ENCODE assay signal across 26 cellular contexts in the genomic region with DNA sequence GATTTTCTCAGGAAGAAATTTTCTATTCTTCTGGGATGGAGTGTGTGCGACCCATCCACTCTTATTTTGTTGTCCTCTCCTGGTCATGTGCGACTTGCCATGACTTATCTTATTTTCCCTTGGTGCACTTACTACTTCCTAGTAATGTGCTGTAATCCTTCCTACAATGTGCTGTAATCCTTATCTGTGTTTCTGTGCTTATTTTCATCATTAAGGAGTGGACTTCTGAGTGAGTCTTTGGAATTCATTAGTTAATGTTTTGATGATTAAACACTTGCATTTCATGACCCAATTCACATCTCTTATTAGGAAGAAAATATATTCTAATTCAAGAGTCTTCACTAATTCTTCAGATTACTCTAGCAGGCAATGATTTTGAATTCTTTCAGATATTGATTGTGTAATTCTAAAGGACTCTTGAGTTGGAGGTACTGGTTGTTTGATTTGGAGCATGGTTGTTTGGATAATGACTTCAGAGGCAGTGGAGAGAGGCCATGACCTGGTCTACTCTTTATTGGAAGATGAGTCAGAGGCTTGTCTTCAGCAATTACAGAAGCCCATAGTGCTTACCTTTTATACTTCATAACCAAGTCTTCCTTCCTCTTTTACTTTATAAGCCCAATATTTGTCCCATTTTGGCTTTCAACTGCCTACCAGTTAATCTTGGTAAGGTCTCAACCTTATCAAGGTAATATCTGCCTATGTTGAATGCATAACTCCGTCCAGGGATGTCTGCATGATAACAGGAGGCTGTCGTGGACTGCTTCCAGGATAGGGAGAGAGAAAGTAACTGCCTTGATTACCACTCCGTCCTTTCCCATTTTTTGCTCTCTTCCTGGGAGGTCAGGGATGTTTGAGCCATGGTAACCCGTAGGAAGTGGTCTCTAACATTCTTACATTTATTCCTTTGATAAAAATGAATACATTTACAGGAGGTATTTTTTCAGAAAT.
DNase-seq lines count a peak whose midpoint lies in the region; ATAC-seq and TF ChIP-seq lines count a peak whose summit lies in the region.
"Had no signal": no experiment of that assay in that cellular context is flagged by ENCODE, and none has a peak within 500 bp of the region (broad histone marks: within the 10 kb centered on the region; RNA-seq: fewer than 3 reads in every experiment).

No MANE protein-coding gene starts in this region.

- H2AFZ ChIP-seq in HCT116 (ENCODE audit: low read depth, low read length, poor library complexity, severe bottlenecking) (no peak overlapping the region), hepatocyte (no peak overlapping the region)

- TF ChIP-seq CTCF in HCT116 (IDR thresholded peaks at IDR 0.05 in 2 of 3, conservative IDR thresholded peaks at IDR 0.05 in 1 of 3; ENCODE audit: borderline replicate concordance in 1 of 3, insufficient read depth in 1 of 3, low read depth in 2 of 3, low read length in 2 of 3) (no peak), hepatocyte (IDR thresholded peaks at IDR 0.05; ENCODE audit: poor library complexity) (no peak)
- no peak for TF ChIP-seq CTCF in activated CD8-positive, alpha-beta T cell treated with anti-CD3 and anti-CD28 coated beads for 36 hours (IDR thresholded peaks at IDR 0.05)

- H3K27ac ChIP-seq in HCT116 (ENCODE audit: low read depth, low read length) (no peak overlapping the region), hepatocyte (peak overlapping the region; percentile 33)
- H3K27ac ChIP-seq: left ventricle myocardium inferior, prostate gland, tibial nerve had no signal

- no TSS peak for BruUV-seq in HCT116 (replicated peaks; lab: Mats Ljungman, UMichigan)

- H3K79me2 ChIP-seq in HCT116 (ENCODE audit: insufficient read depth, low read length) (no peaks in the 10 kb centered on the region), hepatocyte (no peaks in the 10 kb centered on the region)

- peaks cover 1% of the 10 kb centered on the region for H3K9me3 Mint-ChIP-seq in activated CD8-positive, alpha-beta T cell treated with anti-CD3 and anti-CD28 coated beads for 36 hours
- H3K9me3 Mint-ChIP-seq: activated naive CD4-positive, alpha-beta T cell treated with anti-CD3 and anti-CD28 coated beads, Interleukin-2, amount 10 ng/mL, durations not matched to agents 7 days and 5 days had no signal

- H3K27me3 ChIP-seq in HCT116 (ENCODE audit: insufficient read depth, low read length) = no peaks in the 10 kb centered on the region
- H3K27me3 ChIP-seq in hepatocyte = no peaks in the 10 kb centered on the region
- H3K27me3 ChIP-seq: tibial nerve had no signal

- 72% methylated on average over 6 of the region's 6 CpGs for WGBS in hepatocyte (ENCODE audit: low lambda C conversion rate, missing lambda C conversion rate)

- RAD21 ChIA-PET in HCT116 (lab: Charles Lee; ENCODE audit: low non-redundant PET in 1 of 2, low total read pairs in 2 of 2, uncharacterized antibody in 2 of 2, unreplicated experiment in 2 of 2) = no interaction called here

- DNase-seq in HCT116 (ENCODE audit: low read depth, low spot score) (no peak), NCI-H510A treated with DMSO at 0.1 percent for 48 hours (lab: John Stamatoyannopoulos, UW) (peak; percentile 42), hepatocyte (ENCODE audit: low spot score) (peak; percentile 26), renal cortical epithelial cell (ENCODE audit: low read depth) (peak; percentile 38), NCI-H1930 (lab: John Stamatoyannopoulos, UW) (no peak)
- DNase-seq in activated CD8-positive, alpha-beta T cell treated with anti-CD3 and anti-CD28 coated beads for 36 hours = no peak
- no peak for DNase-seq in activated CD8-positive, alpha-beta memory T cell treated with anti-CD3 and anti-CD28 coated beads, Interleukin-2, amount 50 U/mL, for 48 hours
- DNase-seq: activated naive CD4-positive, alpha-beta T cell treated with anti-CD3 and anti-CD28 coated beads, Interleukin-2, amount 10 ng/mL, durations not matched to agents 7 days and 5 days; activated T-cell treated with anti-CD3 and anti-CD28 coated beads, Interleukin-2, amount 50 U/mL, for 48 hours; AML-193; CD8-positive, alpha-beta memory T cell; dermis blood vessel endothelial cell; glutamatergic neuron; HFFc6; left ventricle myocardium inferior; NCI-H1436 treated with DMSO at 0.1 percent for 48 hours; NCI-H2171 treated with DMSO at 0.1 percent for 48 hours; NCI-H748 treated with DMSO at 0.1 percent for 48 hours; SIG-M5; small intestine; stimulated activated CD4-positive, alpha-beta T cell treated with anti-CD3 and anti-CD28 coated beads, Interleukin-2, amount 100 ng/mL, for 24 hours; stimulated activated naive B cell treated with anti-CD40 and anti-IgM and Interleukin-4, amounts not matched to agents 10 μg/mL and 1 μg/mL and 100 μg/mL, for 72 hours; T-cell had no signal

- H3K4me1 ChIP-seq in HCT116 (ENCODE audit: control insufficient read depth in 1 of 2, insufficient read depth in 2 of 2, low read length in 2 of 2) = peaks cover 5 to 10% of the 10 kb centered on the region in 2 experiments; a peak in 3 of 4 replicates
- H3K4me1 ChIP-seq in hepatocyte (ENCODE audit: insufficient read depth) = no peaks in the 10 kb centered on the region
- H3K4me1 ChIP-seq: left ventricle myocardium inferior, prostate gland, tibial nerve had no signal

- intact Hi-C loops in HCT116 (cut with micrococcal nuclease) = no loop called here
- intact Hi-C loops in activated CD8-positive, alpha-beta T cell treated with anti-CD3 and anti-CD28 coated beads for 36 hours (cut with micrococcal nuclease) = no loop called here

- ATAC-seq in HCT116 = peak; percentile 69
- no peak for ATAC-seq in GM18909 (IDR thresholded peaks at IDR 0.05; ENCODE audit: poor library complexity, unreplicated experiment)
- no peak for ATAC-seq in activated CD8-positive, alpha-beta T cell treated with anti-CD3 and anti-CD28 coated beads for 36 hours
- ATAC-seq: stimulated activated naive B cell treated with anti-CD40 and anti-IgM and Interleukin-4, amounts not matched to agents 10 μg/mL and 1 μg/mL and 100 μg/mL, for 72 hours; T-cell had no signal

- H4K20me1 ChIP-seq in HCT116 (ENCODE audit: insufficient read depth) (no peaks in the 10 kb centered on the region), hepatocyte (ENCODE audit: insufficient read depth, poor library complexity, severe bottlenecking) (no peaks in the 10 kb centered on the region)

- POLR2A ChIA-PET in HCT116 (lab: Charles Lee) = no interaction called here
- POLR2A ChIA-PET in activated CD8-positive, alpha-beta T cell treated with anti-CD3 and anti-CD28 coated beads for 36 hours (lab: Charles Lee) = no interaction called here

- H3K27ac Mint-ChIP-seq in activated CD8-positive, alpha-beta T cell treated with anti-CD3 and anti-CD28 coated beads for 36 hours = no peak overlapping the region
- H3K27ac Mint-ChIP-seq: activated naive CD4-positive, alpha-beta T cell treated with anti-CD3 and anti-CD28 coated beads, Interleukin-2, amount 10 ng/mL, durations not matched to agents 7 days and 5 days; CD8-positive, alpha-beta memory T cell; HFFc6; stimulated activated naive B cell treated with anti-CD40 and anti-IgM and Interleukin-4, amounts not matched to agents 10 μg/mL and 1 μg/mL and 100 μg/mL, for 72 hours; T-cell had no signal

- H3K36me3 ChIP-seq in HCT116 (ENCODE audit: control insufficient read depth in 1 of 2, insufficient read depth in 2 of 2, low read length in 2 of 2) (no peaks in the 10 kb centered on the region), hepatocyte (replicated peaks; ENCODE audit: insufficient read depth, low read depth) (no peaks in the 10 kb centered on the region)
- H3K36me3 ChIP-seq: left ventricle myocardium inferior, prostate gland, tibial nerve had no signal

- H3K4me2 ChIP-seq in HCT116 (ENCODE audit: low read length) (peak overlapping the region; percentile 32), hepatocyte (peak overlapping the region; percentile 23)

- CTCF ChIA-PET in HCT116 (lab: Charles Lee) = no interaction called here
- CTCF ChIA-PET in activated CD8-positive, alpha-beta T cell treated with anti-CD3 and anti-CD28 coated beads for 36 hours (lab: Charles Lee) = no interaction called here

- no peak overlapping the region for H3K4me3 Mint-ChIP-seq in activated CD8-positive, alpha-beta T cell treated with anti-CD3 and anti-CD28 coated beads for 36 hours
- H3K4me3 Mint-ChIP-seq: activated naive CD4-positive, alpha-beta T cell treated with anti-CD3 and anti-CD28 coated beads, Interleukin-2, amount 10 ng/mL, durations not matched to agents 7 days and 5 days; CD8-positive, alpha-beta memory T cell; HFFc6; stimulated activated naive B cell treated with anti-CD40 and anti-IgM and Interleukin-4, amounts not matched to agents 10 μg/mL and 1 μg/mL and 100 μg/mL, for 72 hours; T-cell had no signal

- TF ChIP-seq RAD21 in HCT116 (IDR thresholded peaks at IDR 0.05; ENCODE audit: low read depth) = no peak

- TF ChIP-seq POLR2A in HCT116 (IDR thresholded peaks at IDR 0.05; ENCODE audit: borderline replicate concordance, extremely low read depth, insufficient read depth, insufficient read length) = no peak

- H3K9me2 ChIP-seq in HCT116 (ENCODE audit: insufficient read depth) = no peaks in the 10 kb centered on the region
- H3K9me2 ChIP-seq in hepatocyte (replicated peaks; ENCODE audit: insufficient read depth) = no peaks in the 10 kb centered on the region

- H3K36me3 Mint-ChIP-seq in activated CD8-positive, alpha-beta T cell treated with anti-CD3 and anti-CD28 coated beads for 36 hours (ENCODE audit: low read depth) = no peaks in the 10 kb centered on the region
- H3K36me3 Mint-ChIP-seq: activated naive CD4-positive, alpha-beta T cell treated with anti-CD3 and anti-CD28 coated beads, Interleukin-2, amount 10 ng/mL, durations not matched to agents 7 days and 5 days; CD8-positive, alpha-beta memory T cell; stimulated activated naive B cell treated with anti-CD40 and anti-IgM and Interleukin-4, amounts not matched to agents 10 μg/mL and 1 μg/mL and 100 μg/mL, for 72 hours; T-cell had no signal

- H3K4me3 ChIP-seq in HCT116 (replicated peaks in 1 of 2; ENCODE audit: low read depth in 1 of 2, low read length in 2 of 2) = no peak overlapping the region
- no peak overlapping the region for H3K4me3 ChIP-seq in hepatocyte
- H3K4me3 ChIP-seq: left ventricle myocardium inferior, prostate gland, tibial nerve had no signal

- H3K9ac ChIP-seq in HCT116 (ENCODE audit: low read length) = no peak overlapping the region

- H3K4me1 Mint-ChIP-seq in activated CD8-positive, alpha-beta T cell treated with anti-CD3 and anti-CD28 coated beads for 36 hours (ENCODE audit: low read depth) = no peaks in the 10 kb centered on the region
- H3K4me1 Mint-ChIP-seq: activated naive CD4-positive, alpha-beta T cell treated with anti-CD3 and anti-CD28 coated beads, Interleukin-2, amount 10 ng/mL, durations not matched to agents 7 days and 5 days; CD8-positive, alpha-beta memory T cell; stimulated activated naive B cell treated with anti-CD40 and anti-IgM and Interleukin-4, amounts not matched to agents 10 μg/mL and 1 μg/mL and 100 μg/mL, for 72 hours; T-cell had no signal

- H3K9me3 ChIP-seq in HCT116 (ENCODE audit: control insufficient read depth in 1 of 2, insufficient read depth in 1 of 2, low read depth in 1 of 2, low read length in 2 of 2) (no peaks in the 10 kb centered on the region), hepatocyte (ENCODE audit: low read depth) (no peaks in the 10 kb centered on the region)
- H3K9me3 ChIP-seq: prostate gland had no signal

- H3K27me3 Mint-ChIP-seq in activated CD8-positive, alpha-beta T cell treated with anti-CD3 and anti-CD28 coated beads for 36 hours = no peaks in the 10 kb centered on the region
- H3K27me3 Mint-ChIP-seq: activated naive CD4-positive, alpha-beta T cell treated with anti-CD3 and anti-CD28 coated beads, Interleukin-2, amount 10 ng/mL, durations not matched to agents 7 days and 5 days had no signal

Comparison
In these comparisons a context has a peak if more than half of its experiments do, and no peak if none do; other contexts are left out.
1. DNase-seq: peak in NCI-H510A treated with DMSO at 0.1 percent for 48 hours (single experiment), hepatocyte (single experiment) and renal cortical epithelial cell (single experiment); none in HCT116 (single experiment), activated CD8-positive, alpha-beta T cell treated with anti-CD3 and anti-CD28 coated beads for 36 hours (single experiment), NCI-H1930 (0 of 2) and activated CD8-positive, alpha-beta memory T cell treated with anti-CD3 and anti-CD28 coated beads, Interleukin-2, amount 50 U/mL, for 48 hours (single experiment).